ENCODE assay signal across 8 cellular contexts in the genomic region with DNA sequence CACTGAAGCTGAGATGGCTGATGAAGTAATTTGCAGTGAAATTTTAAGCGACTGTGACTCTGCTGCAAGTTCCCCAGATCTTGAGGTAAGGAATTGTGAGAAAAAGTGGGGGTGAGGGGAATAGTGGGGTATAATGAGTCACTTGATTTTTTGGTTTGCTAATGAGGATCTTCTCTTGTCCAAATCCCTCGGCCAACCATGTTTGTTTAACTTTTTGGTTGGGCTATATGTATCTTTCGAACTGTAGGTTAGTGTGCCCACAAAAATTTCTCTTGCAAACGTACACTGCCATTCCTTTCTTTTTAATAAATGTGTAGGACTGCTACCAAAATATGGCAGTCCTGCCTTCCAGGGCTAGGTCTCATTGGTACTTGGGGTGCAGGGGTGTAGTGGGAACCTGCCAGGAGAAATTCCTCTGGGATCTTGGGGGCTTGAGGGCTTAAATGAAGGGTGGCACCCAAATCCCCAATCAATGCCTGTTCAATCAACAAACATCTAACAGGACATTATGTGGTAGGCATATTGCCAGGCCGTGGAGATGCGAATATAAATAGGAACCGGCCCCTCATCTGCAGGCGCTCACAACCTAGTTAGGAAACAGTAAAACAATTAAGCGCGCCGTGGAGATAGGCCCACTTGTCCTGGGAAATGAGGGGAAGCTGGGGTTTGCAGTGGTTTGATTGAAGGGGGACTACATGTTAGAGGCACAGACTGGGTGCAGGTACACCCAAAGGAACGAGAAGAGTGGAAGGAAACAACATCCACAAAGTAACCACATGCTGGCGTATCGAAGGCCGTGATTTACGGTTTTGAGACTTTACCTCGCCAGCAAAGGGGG. TPM values are rescaled to one million over a fixed set of nuclear protein-coding genes. Genes with fewer than 3 reads are reported as not detected.
DNase-seq lines count a peak whose midpoint lies in the region; ATAC-seq and TF ChIP-seq lines count a peak whose summit lies in the region.

No MANE protein-coding gene starts in this region.

- intact Hi-C loops in activated CD4-positive, alpha-beta T cell treated with anti-CD3 and anti-CD28 coated beads, Interleukin-2, amount 10 ng/mL, durations not matched to agents 24 days and 14 days (cut with micrococcal nuclease): loop anchor here (2.0 kb wide), 1 partner anchor 225 kb away; the partner anchor contains the start of genes ACIN1 and C14orf119
- intact Hi-C loops in left lung (cut with DNase I) (loop anchor here in 1 of 2 donors (10.0 kb wide), 1 partner anchor 55 kb away; the partner anchor contains the start of genes CMTM5 and IL25), testis (cut with DNase I; ENCODE audit: low total_unique reads) (no loop called here)

- peak overlapping the region in 1 of 2 donors; percentile 90 for H3K4me3 ChIP-seq in left lung
- H3K4me3 ChIP-seq in testis: peak overlapping the region; percentile 96 to 99

- H3K9me3 ChIP-seq in left lung (no peaks in the 10 kb centered on the region), testis (no peaks in the 10 kb centered on the region)

- H3K36me3 ChIP-seq in left lung (peaks cover 0 to 32% of the 10 kb centered on the region in 2 donors), testis (ENCODE audit: low read depth, missing control alignments) (no peaks in the 10 kb centered on the region)

- peaks cover 8% of the 10 kb centered on the region for H3K9me3 Mint-ChIP-seq in activated CD4-positive, alpha-beta T cell treated with anti-CD3 and anti-CD28 coated beads, Interleukin-2, amount 10 ng/mL, durations not matched to agents 24 days and 14 days
- H3K9me3 Mint-ChIP-seq in activated naive CD8-positive, alpha-beta T cell treated with anti-CD3 and anti-CD28 coated beads, Interleukin-2, amount 50 U/mL, for 24 hours: no peaks in the 10 kb centered on the region

- no peaks in the 10 kb centered on the region for H3K27me3 ChIP-seq in left lung
- no peaks in the 10 kb centered on the region for H3K27me3 ChIP-seq in testis

- no peak for TF ChIP-seq POLR2A in testis (IDR thresholded peaks at IDR 0.05)

- DNase-seq in activated CD4-positive, alpha-beta T cell treated with anti-CD3 and anti-CD28 coated beads, Interleukin-2, amount 10 ng/mL, durations not matched to agents 24 days and 14 days: no peak
- no peak for DNase-seq in activated CD4-positive, alpha-beta T cell treated with anti-CD3 and anti-CD28 coated beads for 48 hours
- DNase-seq in activated naive CD8-positive, alpha-beta T cell treated with anti-CD3 and anti-CD28 coated beads, Interleukin-2, amount 50 U/mL, for 24 hours: no peak
- DNase-seq in left lung: no peak
- DNase-seq in testis: no peak
- DNase-seq in NCI-H69 (lab: John Stamatoyannopoulos, UW): no peak

- peak overlapping the region; percentile 90 for H3K4me3 Mint-ChIP-seq in activated CD4-positive, alpha-beta T cell treated with anti-CD3 and anti-CD28 coated beads, Interleukin-2, amount 10 ng/mL, durations not matched to agents 24 days and 14 days
- H3K4me3 Mint-ChIP-seq in activated naive CD8-positive, alpha-beta T cell treated with anti-CD3 and anti-CD28 coated beads, Interleukin-2, amount 50 U/mL, for 24 hours: peak overlapping the region; percentile 94

- TF ChIP-seq CTCF in left lung (IDR thresholded peaks at IDR 0.05): no peak
- no peak for TF ChIP-seq CTCF in testis (IDR thresholded peaks at IDR 0.05)

- H3K27ac ChIP-seq in left lung: peak overlapping the region; percentile 97
- peak overlapping the region; percentile 80 to 99 for H3K27ac ChIP-seq in testis

- 60 to 67% methylated on average over 17 of the region's 17 CpGs for WGBS in testis, 2 donors

- H3K4me1 ChIP-seq in left lung: peaks cover 13 to 23% of the 10 kb centered on the region in 2 donors
- H3K4me1 ChIP-seq in testis: peaks cover 23% of the 10 kb centered on the region

- no peak for ATAC-seq in activated naive CD8-positive, alpha-beta T cell treated with anti-CD3 and anti-CD28 coated beads, Interleukin-2, amount 50 U/mL, for 24 hours
- ATAC-seq in left lung (no peak), HG02642 (IDR thresholded peaks at IDR 0.05; ENCODE audit: poor library complexity, unreplicated experiment) (no peak), GM18868 (IDR thresholded peaks at IDR 0.05; ENCODE audit: unreplicated experiment) (no peak)

- peaks cover 24% of the 10 kb centered on the region for H3K4me1 Mint-ChIP-seq in activated CD4-positive, alpha-beta T cell treated with anti-CD3 and anti-CD28 coated beads, Interleukin-2, amount 10 ng/mL, durations not matched to agents 24 days and 14 days
- H3K4me1 Mint-ChIP-seq in activated naive CD8-positive, alpha-beta T cell treated with anti-CD3 and anti-CD28 coated beads, Interleukin-2, amount 50 U/mL, for 24 hours: peaks cover 36% of the 10 kb centered on the region

- H3K27ac Mint-ChIP-seq in activated CD4-positive, alpha-beta T cell treated with anti-CD3 and anti-CD28 coated beads, Interleukin-2, amount 10 ng/mL, durations not matched to agents 24 days and 14 days: peak overlapping the region; percentile 98
- H3K27ac Mint-ChIP-seq in activated naive CD8-positive, alpha-beta T cell treated with anti-CD3 and anti-CD28 coated beads, Interleukin-2, amount 50 U/mL, for 24 hours: peak overlapping the region; percentile 95

- peaks cover 35% of the 10 kb centered on the region for H3K36me3 Mint-ChIP-seq in activated CD4-positive, alpha-beta T cell treated with anti-CD3 and anti-CD28 coated beads, Interleukin-2, amount 10 ng/mL, durations not matched to agents 24 days and 14 days (ENCODE audit: low read depth)
- H3K36me3 Mint-ChIP-seq in activated naive CD8-positive, alpha-beta T cell treated with anti-CD3 and anti-CD28 coated beads, Interleukin-2, amount 50 U/mL, for 24 hours (ENCODE audit: low read depth): peaks cover 28% of the 10 kb centered on the region

- no peaks in the 10 kb centered on the region for H3K27me3 Mint-ChIP-seq in activated CD4-positive, alpha-beta T cell treated with anti-CD3 and anti-CD28 coated beads, Interleukin-2, amount 10 ng/mL, durations not matched to agents 24 days and 14 days
- H3K27me3 Mint-ChIP-seq in activated naive CD8-positive, alpha-beta T cell treated with anti-CD3 and anti-CD28 coated beads, Interleukin-2, amount 50 U/mL, for 24 hours: peaks cover 2% of the 10 kb centered on the region

RNA-seq across cellular contexts. Expression of gene PABPN1, which starts 1.3 kb away (rescaled TPM):
- 277 and 278 TPM in 2 replicates for total RNA-seq in activated CD4-positive, alpha-beta T cell treated with anti-CD3 and anti-CD28 coated beads, Interleukin-2, amount 10 ng/mL, durations not matched to agents 24 days and 14 days
- total RNA-seq in left lung: 100 to 1,000 TPM; 119 to 138 TPM
- 100 to 1,000 TPM; 194 TPM for total RNA-seq in testis
- polyA plus RNA-seq in testis (ENCODE audit: insufficient read depth, low read depth, low replicate concordance): 222 TPM

RNA-seq across cellular contexts. Expression of gene BCL2L2, which starts 13.3 kb away (rescaled TPM):
- total RNA-seq in activated CD4-positive, alpha-beta T cell treated with anti-CD3 and anti-CD28 coated beads, Interleukin-2, amount 10 ng/mL, durations not matched to agents 24 days and 14 days: 5.6 and 5.7 TPM in 2 replicates
- total RNA-seq in left lung: 10 to 100 TPM; 37.1 to 49.9 TPM
- 10 to 100 TPM; 78.0 to 85.1 TPM for total RNA-seq in testis
- polyA plus RNA-seq in testis (ENCODE audit: insufficient read depth, low read depth, low replicate concordance): 46.8 TPM

RNA-seq across cellular contexts. Expression of gene PPP1R3E, which starts 17.3 kb away (rescaled TPM):
- total RNA-seq in activated CD4-positive, alpha-beta T cell treated with anti-CD3 and anti-CD28 coated beads, Interleukin-2, amount 10 ng/mL, durations not matched to agents 24 days and 14 days: 21.3 and 23.3 TPM in 2 replicates
- 10 to 100 TPM; 11.3 to 18.6 TPM for total RNA-seq in left lung
- total RNA-seq in testis: 10 to 100 TPM; 30.4 to 43.5 TPM
- polyA plus RNA-seq in testis (ENCODE audit: insufficient read depth, low read depth, low replicate concordance): 39.2 TPM

RNA-seq across cellular contexts. Expression of gene SLC22A17, which starts 32.7 kb away (rescaled TPM):
- 2.0 and 2.3 TPM in 2 replicates for total RNA-seq in activated CD4-positive, alpha-beta T cell treated with anti-CD3 and anti-CD28 coated beads, Interleukin-2, amount 10 ng/mL, durations not matched to agents 24 days and 14 days
- total RNA-seq in left lung (10 to 100 TPM; 13.2 to 27.1 TPM), testis (10 to 100 TPM; 56.6 to 93.8 TPM)
- 37.3 TPM for polyA plus RNA-seq in testis (ENCODE audit: insufficient read depth, low read depth, low replicate concordance)

RNA-seq across cellular contexts. Expression of gene HOMEZ, which starts 34.0 kb away (rescaled TPM):
- 12.9 and 13.5 TPM in 2 replicates for total RNA-seq in activated CD4-positive, alpha-beta T cell treated with anti-CD3 and anti-CD28 coated beads, Interleukin-2, amount 10 ng/mL, durations not matched to agents 24 days and 14 days
- 10 to 100 TPM; 11.9 to 13.2 TPM for total RNA-seq in left lung
- 10 to 100 TPM; 31.7 to 37.7 TPM for total RNA-seq in testis
- 71.6 TPM for polyA plus RNA-seq in testis (ENCODE audit: insufficient read depth, low read depth, low replicate concordance)
